ENCODE assay signal across 8 cellular contexts in the genomic region with DNA sequence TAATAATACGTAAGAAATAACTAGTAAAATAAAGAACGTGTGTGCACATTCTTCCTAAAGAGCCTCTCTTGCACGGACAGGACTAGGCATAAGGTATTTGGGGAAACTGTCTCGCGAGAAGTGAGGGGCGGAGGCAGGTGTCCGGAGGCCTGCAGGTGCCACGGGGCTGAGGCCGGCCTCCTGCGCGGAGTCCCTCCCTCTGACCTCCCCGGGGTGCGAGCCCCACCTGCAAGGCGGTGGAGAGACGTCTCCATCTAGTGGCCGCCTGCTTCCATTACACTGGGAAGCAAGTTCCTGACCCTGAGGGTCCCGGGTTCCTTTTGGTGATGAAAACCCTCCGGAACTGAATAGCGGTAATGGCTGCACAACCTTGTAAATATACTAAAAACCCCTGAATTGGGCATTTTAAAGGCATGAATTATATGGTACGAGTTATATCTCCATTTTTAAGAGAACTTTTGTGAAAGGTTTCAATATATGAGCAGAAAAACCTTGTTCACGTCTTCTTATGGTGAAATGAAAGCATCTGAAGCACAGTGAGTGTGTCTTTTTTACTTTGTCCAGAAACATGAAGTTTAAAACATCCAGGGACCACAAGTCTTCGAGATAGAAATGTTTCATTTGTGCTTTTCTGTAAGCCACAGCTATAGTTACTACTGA. TPM values are rescaled to one million over a fixed set of nuclear protein-coding genes. Genes with fewer than 3 reads are reported as not detected.
DNase-seq lines count a peak whose midpoint lies in the region; ATAC-seq and TF ChIP-seq lines count a peak whose summit lies in the region.

No MANE protein-coding gene starts in this region.

- WGBS in thyroid gland, 2 donors: 13 to 16% methylated on average over 22 of the region's 22 CpGs

- DNase-seq in CD4-positive, alpha-beta T cell: peak; percentile 44 to 74 (median 54)
- DNase-seq in HPDE6-E6E7 (ENCODE audit: extremely low spot score) (peak; percentile 76), PC-3 (peak; percentile 75), fibroblast of the aortic adventitia (ENCODE audit: low read depth) (peak; percentile 58), occipital lobe (lab: John Stamatoyannopoulos, UW) (peak; percentile 16), thyroid gland (peak; percentile 50 to 60)
- DNase-seq in activated T-cell treated with anti-CD3 and anti-CD28 coated beads, Interleukin-2, amount 50 U/mL, for 48 hours: peak; percentile 77 to 86

- peaks cover 18% of the 10 kb centered on the region for H3K27me3 Mint-ChIP-seq in CD4-positive, alpha-beta T cell

- no peak overlapping the region for H3K9ac ChIP-seq in PC-3 (ENCODE audit: low read length)

- no peak overlapping the region for H3K27ac ChIP-seq in CD4-positive, alpha-beta T cell (ENCODE audit: low read depth, low read length)
- H3K27ac ChIP-seq in PC-3 (ENCODE audit: low read length) (no peak overlapping the region), thyroid gland (no peak overlapping the region)

- TF ChIP-seq CTCF in CD4-positive, alpha-beta T cell (IDR thresholded peaks at IDR 0.05): peak; percentile 99
- peak; percentile 92 for TF ChIP-seq CTCF in PC-3 (conservative IDR thresholded peaks at IDR 0.05; ENCODE audit: low read depth, low read length)
- peak; percentile 96 for TF ChIP-seq CTCF in fibroblast of the aortic adventitia (IDR thresholded peaks at IDR 0.05; ENCODE audit: insufficient read depth, low read length)
- peak; percentile 87 to 99 (median 90) for TF ChIP-seq CTCF in thyroid gland (IDR thresholded peaks at IDR 0.05)

- H3K27ac Mint-ChIP-seq in CD4-positive, alpha-beta T cell: no peak overlapping the region

- POLR2A ChIA-PET in CD4-positive, alpha-beta T cell (lab: Charles Lee): no interaction called here
- POLR2A ChIA-PET in PC-3 (lab: Charles Lee; ENCODE audit: unreplicated experiment): no interaction called here

- H4K20me1 ChIP-seq in PC-3 (ENCODE audit: low read length): no peaks in the 10 kb centered on the region

- intact Hi-C loops in CD4-positive, alpha-beta T cell (cut with DNase I, micrococcal nuclease): loop anchor here (1.0 to 2.0 kb wide), 2 partner anchors 115 to 265 kb away; no protein-coding TSS in a partner anchor
- intact Hi-C loops in PC-3 (cut with micrococcal nuclease): loop anchor here (1.0 to 10.0 kb wide), 3 partner anchors 116 to 1879 kb away; no protein-coding TSS in a partner anchor
- intact Hi-C loops in thyroid gland (cut with DNase I): loop anchor here (2.0 to 10.0 kb wide), 2 partner anchors 119 to 265 kb away; no protein-coding TSS in a partner anchor

- H3K4me2 ChIP-seq in PC-3 (ENCODE audit: low read length): peak overlapping the region; percentile 27; the same call in 1 of the 2 replicates

- H3K79me2 ChIP-seq in PC-3 (ENCODE audit: low read length): no peaks in the 10 kb centered on the region

- peaks cover 8% of the 10 kb centered on the region for H3K4me1 Mint-ChIP-seq in CD4-positive, alpha-beta T cell (ENCODE audit: low read depth)

- peak; percentile 80 for ATAC-seq in CD4-positive, alpha-beta T cell (ENCODE audit: poor library complexity)
- peak; percentile 92 for ATAC-seq in GM19452 (IDR thresholded peaks at IDR 0.05; ENCODE audit: unreplicated experiment)
- ATAC-seq in PC-3: peak; percentile 91

- H3K4me3 Mint-ChIP-seq in CD4-positive, alpha-beta T cell: no peak overlapping the region

- H3K27me3 ChIP-seq in CD4-positive, alpha-beta T cell (ENCODE audit: control insufficient read depth, insufficient read depth, low read length): peaks cover 6% of the 10 kb centered on the region
- H3K27me3 ChIP-seq in PC-3 (ENCODE audit: low read length) (no peaks in the 10 kb centered on the region), thyroid gland (no peaks in the 10 kb centered on the region)

- H3K9me3 ChIP-seq in CD4-positive, alpha-beta T cell (ENCODE audit: control insufficient read depth, low read length): no peaks in the 10 kb centered on the region
- H3K9me3 ChIP-seq in PC-3 (ENCODE audit: low read length) (no peaks in the 10 kb centered on the region), thyroid gland (no peaks in the 10 kb centered on the region)

- H3K9me3 Mint-ChIP-seq in CD4-positive, alpha-beta T cell: no peaks in the 10 kb centered on the region

- H2AFZ ChIP-seq in PC-3 (ENCODE audit: low read length): 0 out of 2 replicates have a peak overlapping the region, but pooled peaks have one; percentile 22

- CTCF ChIA-PET in CD4-positive, alpha-beta T cell (lab: Charles Lee): interaction anchor here (1.5 kb wide), 1 partner anchor 266 kb away, joined by 5 read pairs; no protein-coding TSS in a partner anchor
- CTCF ChIA-PET in PC-3 (lab: Charles Lee): no interaction called here

- H3K4me3 ChIP-seq in PC-3 (ENCODE audit: low read length): no peak overlapping the region
- H3K4me3 ChIP-seq in fibroblast of the aortic adventitia (ENCODE audit: low read depth, low read length): no peak overlapping the region
- no peak overlapping the region for H3K4me3 ChIP-seq in thyroid gland (replicated peaks in 1 of 3)

- no peak for TF ChIP-seq POLR2A in thyroid gland (IDR thresholded peaks at IDR 0.05)

- H3K36me3 Mint-ChIP-seq in CD4-positive, alpha-beta T cell (ENCODE audit: low read depth): no peaks in the 10 kb centered on the region

- H3K36me3 ChIP-seq in PC-3 (ENCODE audit: low read depth, low read length): no peaks in the 10 kb centered on the region
- no peaks in the 10 kb centered on the region for H3K36me3 ChIP-seq in thyroid gland

- no TSS peak for BruUV-seq in PC-3 (replicated peaks; lab: Mats Ljungman, UMichigan)

- H3K9me2 ChIP-seq in PC-3 (replicated peaks; ENCODE audit: low read length): no peaks in the 10 kb centered on the region

- H3K4me1 ChIP-seq in PC-3 (ENCODE audit: insufficient read depth, low read length) (no peaks in the 10 kb centered on the region), thyroid gland (no peaks in the 10 kb centered on the region)

- no peaks in the 10 kb centered on the region for H3F3A ChIP-seq in PC-3 (ENCODE audit: low read length, unreplicated experiment)

RNA-seq across cellular contexts. Expression of gene CTDP1, which starts 35.5 kb away (rescaled TPM):
- total RNA-seq in CD4-positive, alpha-beta T cell: 10 to 100 TPM; 69.0 to 79.6 TPM
- total RNA-seq in PC-3 (2014; rRNA removed) (31.7 and 39.3 TPM in 2 replicates), fibroblast of the aortic adventitia (ENCODE audit: low replicate concordance) (14.1 and 15.5 TPM in 2 replicates), occipital lobe (14.5 TPM), thyroid gland (10 to 100 TPM; 18.5 to 23.6 (median 20.9) TPM)

Comparison
In these comparisons a context has a peak if more than half of its experiments do, and no peak if none do; other contexts are left out.
1. DNase-seq: peak in every context shown above with its lines; median percentile 82 in activated T-cell treated with anti-CD3 and anti-CD28 coated beads, Interleukin-2, amount 50 U/mL, for 48 hours; 76 in HPDE6-E6E7; 75 in PC-3; 58 in fibroblast of the aortic adventitia; 55 in thyroid gland; 54 in CD4-positive, alpha-beta T cell; 16 in occipital lobe.